In the genomic region with DNA sequence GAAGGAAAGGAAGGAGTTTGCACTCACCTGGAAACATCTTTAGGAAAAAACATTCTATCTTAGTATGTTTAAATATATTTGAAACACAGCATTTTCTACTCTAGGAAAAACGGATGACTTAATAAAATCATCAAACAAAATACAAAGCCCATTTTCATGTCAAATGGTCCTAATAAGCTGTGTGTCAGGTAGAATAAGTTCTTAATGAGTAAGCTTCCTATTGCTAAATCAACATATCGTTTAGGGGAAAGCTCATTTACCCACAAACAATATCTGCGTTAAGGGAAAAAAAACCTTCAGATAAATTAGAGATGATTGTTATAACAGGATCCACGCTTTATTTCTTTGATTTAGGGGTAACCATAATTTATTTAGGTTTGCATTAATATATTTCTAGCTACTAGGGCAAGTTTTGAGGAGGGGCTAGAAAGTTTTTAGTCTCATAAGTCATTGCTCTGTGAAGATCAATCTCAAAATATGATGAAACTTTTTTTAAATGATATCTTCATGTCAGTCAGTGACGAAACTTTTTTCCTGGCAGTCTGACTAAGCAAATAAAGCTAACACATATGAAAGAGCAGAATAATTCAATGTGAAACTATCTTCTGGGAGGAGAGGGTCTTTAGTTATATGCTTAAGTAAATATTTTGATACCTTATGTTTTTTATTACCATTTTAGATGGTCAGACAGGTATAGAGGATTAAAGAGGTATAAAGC, we compare ENCODE assay signal across 18 cellular contexts.
DNase-seq lines count a peak whose midpoint lies in the region; ATAC-seq, FAIRE-seq and TF ChIP-seq lines count a peak whose summit lies in the region.
"Had no signal": no experiment of that assay in that cellular context is flagged by ENCODE, and none has a peak within 500 bp of the region (broad histone marks: within the 10 kb centered on the region; RNA-seq: fewer than 3 reads in every experiment).

No MANE protein-coding gene starts in this region.

- TF ChIP-seq POLR2A in endothelial cell of umbilical vein (IDR thresholded peaks at IDR 0.05; ENCODE audit: low read depth, low read length): no peak

- POLR2A ChIA-PET in endothelial cell of umbilical vein (lab: Charles Lee): interaction anchor here (1.6 kb wide), 1 partner anchor 10 kb away, joined by 8 read pairs; no protein-coding TSS in a partner anchor

- peak overlapping the region; percentile 9 for H3K4me2 ChIP-seq in endothelial cell of umbilical vein (ENCODE audit: insufficient read depth, low read length)

- peak overlapping the region; percentile 50 for H3K9ac ChIP-seq in endothelial cell of umbilical vein (replicated peaks; ENCODE audit: extremely low read depth, insufficient read depth, low read length)

- TF ChIP-seq CTCF in endothelial cell of umbilical vein (IDR thresholded peaks at IDR 0.05; ENCODE audit: extremely low read depth in 1 of 2, insufficient read depth in 1 of 2, low read depth in 1 of 2, low read length in 2 of 2) (no peak), nephron (IDR thresholded peaks at IDR 0.05; ENCODE audit: unreplicated experiment in 3 of 3) (no peak)

- no TSS peak for BruUV-seq in endothelial cell of umbilical vein (replicated peaks; lab: Mats Ljungman, UMichigan)

- no peaks in the 10 kb centered on the region for H3K9me3 Mint-ChIP-seq in nephron
- H3K9me3 Mint-ChIP-seq in activated T-helper 1 cell treated with anti-CD3 and anti-CD28 coated beads, Interleukin-12 subunit alpha, Interleukin-12 subunit beta, Interleukin-2, Interleukin-4 antibody, amounts not matched to agents 30 ng/mL and 10 ng/mL and 1 ng/mL, durations not matched to agents 14 hours and 24 hours and 36 hours: no peaks in the 10 kb centered on the region
- H3K9me3 Mint-ChIP-seq in activated T-cell treated with anti-CD3 and anti-CD28 coated beads, Interleukin-2, amount 50 U/mL, for 4 hours: no peaks in the 10 kb centered on the region
- H3K9me3 Mint-ChIP-seq: memory B cell; stimulated activated memory B cell treated with anti-CD40 and anti-IgM and Interleukin-4, amounts not matched to agents 10 μg/mL and 1 μg/mL and 100 μg/mL, for 72 hours had no signal

- intact Hi-C loops in endothelial cell of umbilical vein (cut with micrococcal nuclease): loop anchor here (5.0 kb wide), 1 partner anchor 573 kb away; the partner anchor contains the start of gene MARCHF7
- intact Hi-C loops in activated T-helper 1 cell treated with anti-CD3 and anti-CD28 coated beads, Interleukin-12 subunit alpha, Interleukin-12 subunit beta, Interleukin-2, Interleukin-4 antibody, amounts not matched to agents 30 ng/mL and 10 ng/mL and 1 ng/mL, durations not matched to agents 14 hours and 24 hours and 36 hours (cut with micrococcal nuclease): no loop called here

- no peak overlapping the region for H3K4me3 ChIP-seq in endothelial cell of umbilical vein (replicated peaks in 1 of 3; ENCODE audit: insufficient read depth in 1 of 3, low read depth in 1 of 3, low read length in 3 of 3)

- no peaks in the 10 kb centered on the region for H3K27me3 ChIP-seq in endothelial cell of umbilical vein (ENCODE audit: control insufficient read depth in 2 of 2, insufficient read depth in 2 of 2, low read length in 2 of 2)
- H3K27me3 ChIP-seq: neutrophil had no signal

- H3K9me1 ChIP-seq in endothelial cell of umbilical vein (replicated peaks; ENCODE audit: control insufficient read depth, extremely low read depth, insufficient read depth, low read length): no peaks in the 10 kb centered on the region

- peak overlapping the region; percentile 35 to 90 (median 82) for H3K27ac Mint-ChIP-seq in nephron
- no peak overlapping the region for H3K27ac Mint-ChIP-seq in activated T-helper 1 cell treated with anti-CD3 and anti-CD28 coated beads, Interleukin-12 subunit alpha, Interleukin-12 subunit beta, Interleukin-2, Interleukin-4 antibody, amounts not matched to agents 30 ng/mL and 10 ng/mL and 1 ng/mL, durations not matched to agents 14 hours and 24 hours and 36 hours
- H3K27ac Mint-ChIP-seq: memory B cell; stimulated activated memory B cell treated with anti-CD40 and anti-IgM and Interleukin-4, amounts not matched to agents 10 μg/mL and 1 μg/mL and 100 μg/mL, for 72 hours had no signal

- peaks cover 63% of the 10 kb centered on the region for H3K4me1 Mint-ChIP-seq in nephron
- H3K4me1 Mint-ChIP-seq in activated T-helper 1 cell treated with anti-CD3 and anti-CD28 coated beads, Interleukin-12 subunit alpha, Interleukin-12 subunit beta, Interleukin-2, Interleukin-4 antibody, amounts not matched to agents 30 ng/mL and 10 ng/mL and 1 ng/mL, durations not matched to agents 14 hours and 24 hours and 36 hours (ENCODE audit: low read depth): no peaks in the 10 kb centered on the region
- no peaks in the 10 kb centered on the region for H3K4me1 Mint-ChIP-seq in activated T-cell treated with anti-CD3 and anti-CD28 coated beads, Interleukin-2, amount 50 U/mL, for 4 hours (ENCODE audit: low read depth)
- H3K4me1 Mint-ChIP-seq: memory B cell; stimulated activated memory B cell treated with anti-CD40 and anti-IgM and Interleukin-4, amounts not matched to agents 10 μg/mL and 1 μg/mL and 100 μg/mL, for 72 hours had no signal

- peaks cover 30% of the 10 kb centered on the region for H3K79me2 ChIP-seq in endothelial cell of umbilical vein (ENCODE audit: control insufficient read depth, insufficient read depth, low read length)

- no peaks in the 10 kb centered on the region for H4K20me1 ChIP-seq in endothelial cell of umbilical vein (replicated peaks; ENCODE audit: control insufficient read depth, extremely low read depth, insufficient read depth, low read length)

- H3K27me3 Mint-ChIP-seq in nephron (ENCODE audit: low read depth): no peaks in the 10 kb centered on the region
- peaks cover 1% of the 10 kb centered on the region for H3K27me3 Mint-ChIP-seq in activated T-helper 1 cell treated with anti-CD3 and anti-CD28 coated beads, Interleukin-12 subunit alpha, Interleukin-12 subunit beta, Interleukin-2, Interleukin-4 antibody, amounts not matched to agents 30 ng/mL and 10 ng/mL and 1 ng/mL, durations not matched to agents 14 hours and 24 hours and 36 hours (ENCODE audit: insufficient read depth)
- H3K27me3 Mint-ChIP-seq in activated T-cell treated with anti-CD3 and anti-CD28 coated beads, Interleukin-2, amount 50 U/mL, for 4 hours (ENCODE audit: low read depth): peaks cover 4% of the 10 kb centered on the region

- no peak overlapping the region for H3K4me3 Mint-ChIP-seq in nephron
- no peak overlapping the region for H3K4me3 Mint-ChIP-seq in activated T-helper 1 cell treated with anti-CD3 and anti-CD28 coated beads, Interleukin-12 subunit alpha, Interleukin-12 subunit beta, Interleukin-2, Interleukin-4 antibody, amounts not matched to agents 30 ng/mL and 10 ng/mL and 1 ng/mL, durations not matched to agents 14 hours and 24 hours and 36 hours
- no peak overlapping the region for H3K4me3 Mint-ChIP-seq in activated T-cell treated with anti-CD3 and anti-CD28 coated beads, Interleukin-2, amount 50 U/mL, for 4 hours
- H3K4me3 Mint-ChIP-seq: memory B cell; stimulated activated memory B cell treated with anti-CD40 and anti-IgM and Interleukin-4, amounts not matched to agents 10 μg/mL and 1 μg/mL and 100 μg/mL, for 72 hours had no signal

- no peak for ATAC-seq in activated T-cell treated with anti-CD3 and anti-CD28 coated beads, Interleukin-2, amount 50 U/mL, for 4 hours
- ATAC-seq: stimulated activated memory B cell treated with anti-CD40 and anti-IgM and Interleukin-4, amounts not matched to agents 10 μg/mL and 1 μg/mL and 100 μg/mL, for 72 hours had no signal

- DNase-seq in EL (peak; percentile 30), NCI-H226 (peak; percentile 50), endothelial cell of umbilical vein (ENCODE audit: low read depth, low spot score) (no peak), NCI-H1105 (lab: John Stamatoyannopoulos, UW) (no peak), T-helper 2 cell (no peak)
- no peak for DNase-seq in activated T-helper 1 cell treated with anti-CD3 and anti-CD28 coated beads, Interleukin-12 subunit alpha, Interleukin-12 subunit beta, Interleukin-2, Interleukin-4 antibody, amounts not matched to agents 30 ng/mL and 10 ng/mL and 1 ng/mL, durations not matched to agents 14 hours and 24 hours and 36 hours (ENCODE audit: low spot score)
- no peak for DNase-seq in activated T-cell treated with anti-CD3 and anti-CD28 coated beads, Interleukin-2, amount 50 U/mL, for 4 hours
- DNase-seq: activated CD8-positive, alpha-beta memory T cell treated with anti-CD3 and anti-CD28 coated beads for 24 hours; activated effector memory CD4-positive, alpha-beta T cell treated with anti-CD3 and anti-CD28 coated beads, Interleukin-2, amount 50 U/mL, for 16 hours; aorta; C1 segment of cervical spinal cord; DMS79; NCI-H2227 treated with DMSO at 0.1 percent for 48 hours had no signal

- peaks cover 67% of the 10 kb centered on the region for H3K4me1 ChIP-seq in endothelial cell of umbilical vein (ENCODE audit: control insufficient read depth, extremely low read depth, insufficient read depth, low read length)

- dilution Hi-C loops in endothelial cell of umbilical vein (cut with MboI; ENCODE audit: extremely low pct_ligation_motif_present, low sequenced_read_pairs): no loop called here

- FAIRE-seq in endothelial cell of umbilical vein (lab: Jason Lieb, UNC): no peak
- FAIRE-seq: H54 had no signal

- H3K36me3 ChIP-seq in endothelial cell of umbilical vein (ENCODE audit: control insufficient read depth in 2 of 2, extremely low read depth in 1 of 2, insufficient read depth in 2 of 2, low read length in 2 of 2): peaks cover 0 to 5% of the 10 kb centered on the region in 2 experiments
- H3K36me3 ChIP-seq: neutrophil had no signal

- peak overlapping the region; percentile 93 for H3K27ac ChIP-seq in endothelial cell of umbilical vein (ENCODE audit: insufficient read depth, low read depth, low read length)
- H3K27ac ChIP-seq: neutrophil had no signal

- no peaks in the 10 kb centered on the region for H3K9me3 ChIP-seq in endothelial cell of umbilical vein (replicated peaks; ENCODE audit: control insufficient read depth, insufficient read depth, low read length)
- H3K9me3 ChIP-seq: neutrophil had no signal

- CTCF ChIA-PET in endothelial cell of umbilical vein (lab: Charles Lee): interaction anchor here (0.6 to 7.2 kb wide), 8 partner anchors 9 to 1250 kb away, joined by 3 to 65 read pairs (median 10); no protein-coding TSS in a partner anchor

- H3K36me3 Mint-ChIP-seq in nephron (ENCODE audit: low read depth): peaks cover 18% of the 10 kb centered on the region
- H3K36me3 Mint-ChIP-seq in activated T-helper 1 cell treated with anti-CD3 and anti-CD28 coated beads, Interleukin-12 subunit alpha, Interleukin-12 subunit beta, Interleukin-2, Interleukin-4 antibody, amounts not matched to agents 30 ng/mL and 10 ng/mL and 1 ng/mL, durations not matched to agents 14 hours and 24 hours and 36 hours (ENCODE audit: low read depth): no peaks in the 10 kb centered on the region
- no peaks in the 10 kb centered on the region for H3K36me3 Mint-ChIP-seq in activated T-cell treated with anti-CD3 and anti-CD28 coated beads, Interleukin-2, amount 50 U/mL, for 4 hours (ENCODE audit: insufficient read depth)
- H3K36me3 Mint-ChIP-seq: memory B cell; stimulated activated memory B cell treated with anti-CD40 and anti-IgM and Interleukin-4, amounts not matched to agents 10 μg/mL and 1 μg/mL and 100 μg/mL, for 72 hours had no signal

- no peak overlapping the region for H2AFZ ChIP-seq in endothelial cell of umbilical vein (ENCODE audit: low read depth, low read length)

TF ChIP-seq in endothelial cell of umbilical vein, 7 proteins besides CTCF, POLR2A, EP300 and RAD21 (continues in another document):
- no peak for TF ChIP-seq JUN (IDR thresholded peaks at IDR 0.05; ENCODE audit: borderline replicate concordance, insufficient read depth, insufficient read length, low read depth)

Comparison
In these comparisons a context has a peak if more than half of its experiments do, and no peak if none do; other contexts are left out.
1. DNase-seq: peak in EL (single experiment) and NCI-H226 (single experiment); none in endothelial cell of umbilical vein (single experiment), activated T-helper 1 cell treated with anti-CD3 and anti-CD28 coated beads, Interleukin-12 subunit alpha, Interleukin-12 subunit beta, Interleukin-2, Interleukin-4 antibody, amounts not matched to agents 30 ng/mL and 10 ng/mL and 1 ng/mL, durations not matched to agents 14 hours and 24 hours and 36 hours (single experiment), activated T-cell treated with anti-CD3 and anti-CD28 coated beads, Interleukin-2, amount 50 U/mL, for 4 hours (single experiment), NCI-H1105 (single experiment) and T-helper 2 cell (0 of 5).